Comparison of ENCODE assay signal across 17 cellular contexts in the genomic region with DNA sequence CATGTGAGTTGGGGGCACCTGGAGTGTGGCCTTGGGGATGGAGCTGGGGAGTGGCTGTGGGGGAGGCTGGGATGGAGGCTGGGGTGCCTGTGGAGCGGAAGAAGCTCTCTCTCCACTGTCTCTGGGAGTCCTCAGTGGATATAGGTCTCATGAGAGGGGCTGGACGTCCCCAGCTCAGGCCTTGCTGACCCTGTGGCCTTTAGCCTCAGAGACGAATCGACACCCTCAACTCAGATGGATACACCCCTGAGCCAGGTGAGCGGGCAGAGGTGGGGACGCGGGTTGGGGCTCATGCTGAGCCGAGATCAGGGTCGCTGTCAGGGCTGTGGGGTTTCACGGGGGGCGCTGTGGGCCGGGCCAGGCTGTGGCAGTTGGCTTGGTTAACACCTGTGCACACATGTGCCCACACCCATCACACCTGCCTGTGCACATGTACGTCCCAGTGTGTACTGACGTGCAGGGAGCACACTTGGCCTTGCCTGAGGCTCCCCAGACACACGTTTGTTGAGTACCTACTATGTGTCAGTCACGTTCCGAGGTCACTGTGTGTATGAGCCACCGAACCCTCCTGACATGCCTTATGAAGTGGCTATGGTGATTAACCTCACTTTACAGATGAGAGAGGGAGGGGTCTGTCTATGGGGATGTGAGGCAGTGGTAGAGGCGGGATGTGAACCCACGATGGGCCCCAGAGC. TPM values are rescaled to one million over a fixed set of nuclear protein-coding genes. Genes with fewer than 3 reads are reported as not detected.
DNase-seq lines count a peak whose midpoint lies in the region; ATAC-seq and TF ChIP-seq lines count a peak whose summit lies in the region.
"Had no signal": no experiment of that assay in that cellular context is flagged by ENCODE, and none has a peak within 500 bp of the region (broad histone marks: within the 10 kb centered on the region; RNA-seq: fewer than 3 reads in every experiment).

No MANE protein-coding gene starts in this region.

- H3K27ac ChIP-seq in left ventricle myocardium inferior (replicated peaks) (no peak overlapping the region), heart right ventricle (no peak overlapping the region), Peyer's patch (no peak overlapping the region), upper lobe of right lung (no peak overlapping the region), adrenal gland (no peak overlapping the region)
- H3K27ac ChIP-seq: RWPE1, SJSA1 had no signal

- intact Hi-C loops in left ventricle myocardium inferior (cut with micrococcal nuclease): no loop called here
- intact Hi-C loops in heart right ventricle (cut with DNase I): loop anchor here in 1 of 10 donors (10.0 kb wide), 1 partner anchor 651 kb away; no protein-coding TSS in a partner anchor
- intact Hi-C loops in upper lobe of right lung (cut with DNase I): no loop called here
- intact Hi-C loops in adrenal gland (cut with DNase I): no loop called here

- H3K4me3 ChIP-seq in left ventricle myocardium inferior: no peak overlapping the region
- no peak overlapping the region for H3K4me3 ChIP-seq in heart right ventricle
- no peak overlapping the region for H3K4me3 ChIP-seq in Peyer's patch
- H3K4me3 ChIP-seq in upper lobe of right lung: no peak overlapping the region
- H3K4me3 ChIP-seq in adrenal gland: no peak overlapping the region
- H3K4me3 ChIP-seq: SJSA1 had no signal

- WGBS in heart right ventricle, 2 donors: 90 to 91% methylated on average over 20 of the region's 20 CpGs
- WGBS in adrenal gland, 4 donors: 80 to 87% (median 84%) methylated on average over 13 to 20 of the region's 20 CpGs

- no peak for ATAC-seq in heart right ventricle
- ATAC-seq in upper lobe of right lung: no peak
- no peak for ATAC-seq in GM21381 (IDR thresholded peaks at IDR 0.05; ENCODE audit: unreplicated experiment)

- H3K4me1 ChIP-seq in left ventricle myocardium inferior: no peaks in the 10 kb centered on the region
- H3K4me1 ChIP-seq in heart right ventricle: peaks cover 0 to 6% (median 0%) of the 10 kb centered on the region in 9 donors
- peaks cover 0 to under 1% (median 0%) of the 10 kb centered on the region in 4 donors for H3K4me1 ChIP-seq in Peyer's patch
- no peaks in the 10 kb centered on the region for H3K4me1 ChIP-seq in upper lobe of right lung
- H3K4me1 ChIP-seq in adrenal gland (replicated peaks in 1 of 2): no peaks in the 10 kb centered on the region
- H3K4me1 ChIP-seq: SJSA1 had no signal

- TF ChIP-seq POLR2A in Peyer's patch (IDR thresholded peaks at IDR 0.05) (no peak), adrenal gland (IDR thresholded peaks at IDR 0.05) (no peak)

- H3K9me3 ChIP-seq in left ventricle myocardium inferior (replicated peaks): peaks cover 14% of the 10 kb centered on the region
- H3K9me3 ChIP-seq in heart right ventricle: peaks cover 0 to 15% (median 8%) of the 10 kb centered on the region in 11 donors
- peaks cover 0 to 8% (median 0%) of the 10 kb centered on the region in 4 donors for H3K9me3 ChIP-seq in Peyer's patch
- no peaks in the 10 kb centered on the region for H3K9me3 ChIP-seq in upper lobe of right lung
- no peaks in the 10 kb centered on the region for H3K9me3 ChIP-seq in adrenal gland (replicated peaks in 1 of 3)

- no peaks in the 10 kb centered on the region for H3K27me3 ChIP-seq in left ventricle myocardium inferior (ENCODE audit: low read depth)
- no peaks in the 10 kb centered on the region for H3K27me3 ChIP-seq in heart right ventricle
- no peaks in the 10 kb centered on the region for H3K27me3 ChIP-seq in Peyer's patch
- H3K27me3 ChIP-seq in upper lobe of right lung: no peaks in the 10 kb centered on the region
- no peaks in the 10 kb centered on the region for H3K27me3 ChIP-seq in adrenal gland
- H3K27me3 ChIP-seq: SJSA1 had no signal

- no peak for TF ChIP-seq CTCF in left ventricle myocardium inferior (IDR thresholded peaks at IDR 0.05; ENCODE audit: borderline replicate concordance)
- no peak for TF ChIP-seq CTCF in heart right ventricle (IDR thresholded peaks at IDR 0.05)
- TF ChIP-seq CTCF in Peyer's patch (IDR thresholded peaks at IDR 0.05): no peak
- TF ChIP-seq CTCF in upper lobe of right lung (IDR thresholded peaks at IDR 0.05): no peak
- TF ChIP-seq CTCF in adrenal gland (IDR thresholded peaks at IDR 0.05): no peak

- H3K36me3 ChIP-seq in left ventricle myocardium inferior: no peaks in the 10 kb centered on the region
- peaks cover 0 to 4% (median 0%) of the 10 kb centered on the region in 9 donors for H3K36me3 ChIP-seq in heart right ventricle
- no peaks in the 10 kb centered on the region for H3K36me3 ChIP-seq in Peyer's patch
- no peaks in the 10 kb centered on the region for H3K36me3 ChIP-seq in upper lobe of right lung
- H3K36me3 ChIP-seq in adrenal gland (replicated peaks in 1 of 2): no peaks in the 10 kb centered on the region
- H3K36me3 ChIP-seq: SJSA1 had no signal

- DNase-seq in left ventricle myocardium inferior (peak; percentile 6), heart right ventricle (no peak), Peyer's patch (peak in 2 of 3 donors; percentile 36 to 40), mesenteric fat pad (ENCODE audit: low spot score) (peak; percentile 80), upper lobe of right lung (peak; percentile 52), NCI-H1436 treated with DMSO at 0.1 percent for 48 hours (lab: John Stamatoyannopoulos, UW) (no peak), adrenal gland (no peak)
- DNase-seq: DMS53, HFFc6, NCI-H1105 treated with DMSO at 0.1 percent for 48 hours, NCI-H1930, NCI-H446, NCI-H748 treated with DMSO at 0.1 percent for 48 hours had no signal

RNA-seq across cellular contexts. Expression of a gene that starts 20.1 kb away (rescaled TPM):
- 0.55 TPM for total RNA-seq in left ventricle myocardium inferior
- 1 to 10 TPM in 3 of 10 donors, under 1 TPM in 7; 0.42 to 8.7 (median 0.67) TPM for total RNA-seq in heart right ventricle
- 1 to 10 TPM in 1 of 2 donors, under 1 TPM in 1; 0.61 to 1.3 TPM for polyA plus RNA-seq in heart right ventricle
- 10 to 100 TPM; 11.5 to 75.1 (median 27.2) TPM for total RNA-seq in Peyer's patch
- total RNA-seq in mesenteric fat pad: 1.3 TPM
- total RNA-seq in upper lobe of right lung: 10.2 TPM
- total RNA-seq in adrenal gland: 1 to 10 TPM; 1.1 to 8.1 (median 2.5) TPM
- polyA plus RNA-seq in adrenal gland: 1 to 10 TPM in 2 of 3 donors, under 1 TPM in 1; 0.62 to 8.3 (median 5.9) TPM
- total RNA-seq: H4, HFFc6, SJSA1 had no signal

Comparison
In these comparisons a context has a peak if more than half of its experiments do, and no peak if none do; other contexts are left out.
1. DNase-seq: peak in left ventricle myocardium inferior (single experiment), Peyer's patch (2 of 3), mesenteric fat pad (single experiment) and upper lobe of right lung (single experiment); none in heart right ventricle (0 of 2), NCI-H1436 treated with DMSO at 0.1 percent for 48 hours (single experiment) and adrenal gland (0 of 7).